12 cellular contexts compared by ENCODE assay signal in the genomic region with DNA sequence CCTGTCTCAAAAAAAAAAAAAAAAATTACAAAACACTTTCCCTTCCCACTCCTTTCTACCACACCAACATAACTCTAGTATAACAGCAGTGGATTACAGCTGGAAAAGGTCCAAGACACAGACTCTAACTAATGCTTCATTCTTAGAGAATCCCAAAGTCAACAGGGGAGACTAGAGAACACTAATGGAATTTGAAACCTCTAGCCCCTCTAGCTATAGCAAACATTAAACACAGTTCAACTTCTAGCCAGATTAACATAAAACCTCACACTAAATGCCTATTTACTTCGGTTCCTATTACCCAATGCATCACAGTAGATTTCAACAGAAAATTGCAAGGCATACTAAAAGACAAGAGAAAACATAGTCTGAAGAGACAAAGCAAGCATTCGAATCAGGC. TPM values are rescaled to one million over a fixed set of nuclear protein-coding genes. Genes with fewer than 3 reads are reported as not detected.
DNase-seq lines count a peak whose midpoint lies in the region; ATAC-seq and TF ChIP-seq lines count a peak whose summit lies in the region.
"Had no signal": no experiment of that assay in that cellular context is flagged by ENCODE, and none has a peak within 500 bp of the region (broad histone marks: within the 10 kb centered on the region; RNA-seq: fewer than 3 reads in every experiment).

No MANE protein-coding gene starts in this region.

- peaks cover 29 to 38% of the 10 kb centered on the region in 2 donors for H3K27me3 Mint-ChIP-seq in effector memory CD8-positive, alpha-beta T cell

- TF ChIP-seq POLR2A in IMR-90 (IDR thresholded peaks at IDR 0.05; ENCODE audit: low read depth, low read length): no peak
- no peak for TF ChIP-seq POLR2A in testis (IDR thresholded peaks at IDR 0.05)

- no peak overlapping the region for H3K18ac ChIP-seq in IMR-90 (ENCODE audit: low read depth, low read length)

- H3K4me1 ChIP-seq in IMR-90 (ENCODE audit: control insufficient read depth, insufficient read depth, low read length) (no peaks in the 10 kb centered on the region), testis (no peaks in the 10 kb centered on the region)

- H3K56ac ChIP-seq in IMR-90 (ENCODE audit: extremely low read depth, insufficient read depth, low read length): no peak overlapping the region

- no peaks in the 10 kb centered on the region for H3K36me3 Mint-ChIP-seq in effector memory CD8-positive, alpha-beta T cell (ENCODE audit: insufficient read depth)

- no peak for TF ChIP-seq CTCF in AG04449 (IDR thresholded peaks at IDR 0.05; ENCODE audit: insufficient read depth, low read length, missing control alignments)
- no peak for TF ChIP-seq CTCF in IMR-90 (conservative IDR thresholded peaks at IDR 0.05; ENCODE audit: low read depth, low read length)
- no peak for TF ChIP-seq CTCF in kidney epithelial cell (IDR thresholded peaks at IDR 0.05; ENCODE audit: insufficient read depth, low read length, poor library complexity, severe bottlenecking)
- no peak for TF ChIP-seq CTCF in testis (IDR thresholded peaks at IDR 0.05)

- no peaks in the 10 kb centered on the region for H4K20me1 ChIP-seq in IMR-90 (ENCODE audit: insufficient read depth, low read length)

- H3K9me3 Mint-ChIP-seq in effector memory CD8-positive, alpha-beta T cell: peaks cover 0 to 3% of the 10 kb centered on the region in 2 donors

- no peak overlapping the region for H3K27ac Mint-ChIP-seq in effector memory CD8-positive, alpha-beta T cell
- H3K27ac Mint-ChIP-seq: activated B cell treated with CpG ODN at 0.5 μM for 24 hours, memory B cell had no signal

- H3K9ac ChIP-seq in IMR-90 (ENCODE audit: low read depth, low read length): no peak overlapping the region

- H3K9me3 ChIP-seq in IMR-90 (ENCODE audit: control insufficient read depth, insufficient read depth, low read length) (peaks cover 6% of the 10 kb centered on the region; the same call in 1 of the 2 replicates), testis (no peaks in the 10 kb centered on the region)

- H3K27me3 ChIP-seq in IMR-90 (ENCODE audit: control insufficient read depth, insufficient read depth, low read length) (peaks cover 3% of the 10 kb centered on the region; the same call in 1 of the 2 replicates), kidney epithelial cell (ENCODE audit: control insufficient read depth, insufficient read depth, low read length) (no peaks in the 10 kb centered on the region), testis (no peaks in the 10 kb centered on the region)

- dilution Hi-C loops in IMR-90 (cut with HindIII; ENCODE audit: low sequenced_read_pairs, unreplicated experiment): no loop called here

- H3K27ac ChIP-seq in IMR-90 (ENCODE audit: insufficient read depth, low read length) (no peak overlapping the region), testis (no peak overlapping the region)

- WGBS in IMR-90 (ENCODE audit: extremely low coverage in 2 of 2, insufficient read length in 1 of 2), 2 experiments: no CpG with 5 or more reads among the region's 2 CpGs
- 85 to 90% methylated on average over 2 of the region's 2 CpGs for WGBS in testis, 2 donors

- CTCF ChIA-PET in AG04449 (lab: Yijun Ruan, JAX) (interaction anchor here (0.9 to 1.9 kb wide), 3 partner anchors 10 to 385 kb away, joined by 3 to 8 read pairs (median 3); a partner anchor contains a TSS), IMR-90 (lab: Yijun Ruan, JAX) (interaction anchor here (1.6 kb wide), 1 partner anchor 10 kb away, joined by 4 read pairs; a partner anchor contains a TSS)

- H3K4me2 ChIP-seq in IMR-90 (ENCODE audit: low read depth, low read length): peak overlapping the region; percentile 22; the same call in 1 of the 2 replicates

- peak; percentile 72 for DNase-seq in AG04449 (ENCODE audit: low read depth, low spot score)
- peak; percentile 74 for DNase-seq in IMR-90
- peak; percentile 76 for DNase-seq in astrocyte of the hippocampus (ENCODE audit: low read depth, low spot score)
- DNase-seq in kidney epithelial cell (ENCODE audit: low read depth): peak; percentile 56
- DNase-seq in testis: no peak
- DNase-seq in SHP77 (lab: John Stamatoyannopoulos, UW): no peak
- no peak for DNase-seq in stimulated activated CD4-positive, alpha-beta T cell treated with anti-CD3 and anti-CD28 coated beads, Interleukin-4, amount 100 ng/mL, for 4 hours
- no peak for DNase-seq in effector memory CD8-positive, alpha-beta T cell
- DNase-seq: activated B cell treated with CpG ODN at 0.5 μM for 24 hours, cortex of kidney had no signal

- in situ Hi-C loops in IMR-90 (cut with MboI; ENCODE audit: low sequenced_read_pairs): no loop called here

- H3K4me3 ChIP-seq in AG04449 (ENCODE audit: low read depth, low read length) (no peak overlapping the region), IMR-90 (ENCODE audit: insufficient read depth, low read depth, low read length) (no peak overlapping the region), kidney epithelial cell (ENCODE audit: low read depth, low read length) (no peak overlapping the region), testis (no peak overlapping the region)
- H3K4me3 ChIP-seq: GM12878 had no signal

- H3K4me3 Mint-ChIP-seq in effector memory CD8-positive, alpha-beta T cell: no peak overlapping the region
- H3K4me3 Mint-ChIP-seq: activated B cell treated with CpG ODN at 0.5 μM for 24 hours, memory B cell had no signal

- no peak overlapping the region for H4K5ac ChIP-seq in IMR-90 (ENCODE audit: low read depth, low read length)

- no peaks in the 10 kb centered on the region for H3K79me1 ChIP-seq in IMR-90 (ENCODE audit: low read depth in 1 of 2, low read length in 2 of 2)

- POLR2A ChIA-PET in AG04449 (lab: Yijun Ruan, JAX): interaction anchor here (0.6 kb wide), 1 partner anchor 138 kb away, joined by 3 read pairs; no protein-coding TSS in a partner anchor
- POLR2A ChIA-PET in IMR-90 (lab: Charles Lee; ENCODE audit: unreplicated experiment): interaction anchor here (0.7 kb wide), 1 partner anchor 10 kb away, joined by 3 read pairs; a partner anchor contains a TSS

- H2BK120ac ChIP-seq in IMR-90 (ENCODE audit: low read depth, low read length): no peak overlapping the region

- no peak overlapping the region for H2BK15ac ChIP-seq in IMR-90 (ENCODE audit: low read depth, low read length)

- H3K9me1 ChIP-seq in IMR-90 (ENCODE audit: insufficient read depth, low read length): no peaks in the 10 kb centered on the region

- ATAC-seq in IMR-90 (ENCODE audit: low read depth): peak; percentile 91
- ATAC-seq in effector memory CD8-positive, alpha-beta T cell (replicated peaks): no peak
- ATAC-seq: GM12878 had no signal

- H3K23ac ChIP-seq in IMR-90 (ENCODE audit: low read depth, low read length): no peak overlapping the region

- H3K4ac ChIP-seq in IMR-90 (ENCODE audit: low read depth, low read length): no peak overlapping the region

- no peak overlapping the region for H4K91ac ChIP-seq in IMR-90 (ENCODE audit: insufficient read depth, low read depth, low read length)

- no peak overlapping the region for H2AFZ ChIP-seq in IMR-90 (replicated peaks; ENCODE audit: low read length, poor library complexity)

- H2BK20ac ChIP-seq in IMR-90 (ENCODE audit: low read depth, low read length): no peak overlapping the region

- H3K36me3 ChIP-seq in IMR-90 (ENCODE audit: control insufficient read depth, insufficient read depth, low read length) (no peaks in the 10 kb centered on the region), kidney epithelial cell (ENCODE audit: control insufficient read depth, insufficient read depth, low read length) (no peaks in the 10 kb centered on the region), testis (ENCODE audit: low read depth, missing control alignments) (no peaks in the 10 kb centered on the region)

- no peaks in the 10 kb centered on the region for H3K4me1 Mint-ChIP-seq in effector memory CD8-positive, alpha-beta T cell (ENCODE audit: low read depth in 2 of 2)
- H3K4me1 Mint-ChIP-seq: activated B cell treated with CpG ODN at 0.5 μM for 24 hours had no signal

- no peak for TF ChIP-seq RAD21 in IMR-90 (IDR thresholded peaks at IDR 0.05; ENCODE audit: low read length)

- no peak overlapping the region for H2AK5ac ChIP-seq in IMR-90 (ENCODE audit: low read depth, low read length)

- no peak overlapping the region for H2BK5ac ChIP-seq in IMR-90 (ENCODE audit: low read depth, low read length, poor library complexity, severe bottlenecking)

- no peak overlapping the region for H4K8ac ChIP-seq in IMR-90 (ENCODE audit: low read depth in 2 of 2, low read length in 2 of 2)

- no peak overlapping the region for H3K14ac ChIP-seq in IMR-90 (replicated peaks; ENCODE audit: low read depth, low read length)

- intact Hi-C loops in IMR-90 (cut with micrococcal nuclease) (no loop called here), testis (cut with DNase I; ENCODE audit: low total_unique reads) (no loop called here)

- BruUV-seq in IMR-90 (replicated peaks; lab: Mats Ljungman, UMichigan): no TSS peak

- no peak overlapping the region for H2AK9ac ChIP-seq in IMR-90 (replicated peaks; ENCODE audit: low read depth, low read length, poor library complexity)

TF ChIP-seq in IMR-90, 13 proteins besides CTCF, POLR2A, EP300 and RAD21:
- TF ChIP-seq SMC3 (IDR thresholded peaks at IDR 0.05; ENCODE audit: low read depth, low read length): no peak
- TF ChIP-seq, protein P1, sequence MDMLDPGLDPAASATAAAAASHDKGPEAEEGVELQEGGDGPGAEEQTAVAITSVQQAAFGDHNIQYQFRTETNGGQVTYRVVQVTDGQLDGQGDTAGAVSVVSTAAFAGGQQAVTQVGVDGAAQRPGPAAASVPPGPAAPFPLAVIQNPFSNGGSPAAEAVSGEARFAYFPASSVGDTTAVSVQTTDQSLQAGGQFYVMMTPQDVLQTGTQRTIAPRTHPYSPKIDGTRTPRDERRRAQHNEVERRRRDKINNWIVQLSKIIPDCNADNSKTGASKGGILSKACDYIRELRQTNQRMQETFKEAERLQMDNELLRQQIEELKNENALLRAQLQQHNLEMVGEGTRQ (IDR thresholded peaks at IDR 0.05; ENCODE audit: low read depth, low read length): no peak
- TF ChIP-seq CEBPB (IDR thresholded peaks at IDR 0.05; ENCODE audit: low read depth, low read length): 0 out of 2 replicates have a peak, but pooled peaks have one; percentile 3

RNA-seq across cellular contexts. Expression of a gene that starts 10.5 kb away (rescaled TPM):
- total RNA-seq in IMR-90 (2012; rRNA removed): 172 and 240 TPM in 2 replicates
- 79.1 and 97.9 TPM in 2 replicates for polyA plus RNA-seq in IMR-90 (2012; rRNA removed)
- 14.3 and 22.6 TPM in 2 replicates for polyA plus RNA-seq in IMR-90 (2012; cell fraction: cytosol; rRNA removed)
- 29.8 and 220 TPM in 2 replicates for polyA plus RNA-seq in IMR-90 (2012; cell fraction: nucleus; rRNA removed; ENCODE audit: low replicate concordance)
- 87.5 and 90.0 TPM in 2 replicates for total RNA-seq in kidney epithelial cell
- 100 to 1,000 TPM; 123 to 136 TPM for total RNA-seq in testis
- polyA plus RNA-seq in testis (ENCODE audit: insufficient read depth, low read depth, low replicate concordance): 84.1 TPM

Comparison
In these comparisons a context has a peak if more than half of its experiments do, and no peak if none do; other contexts are left out.
1. DNase-seq: peak in AG04449 (single experiment), IMR-90 (single experiment), astrocyte of the hippocampus (single experiment) and kidney epithelial cell (single experiment); none in testis (single experiment), SHP77 (0 of 2), stimulated activated CD4-positive, alpha-beta T cell treated with anti-CD3 and anti-CD28 coated beads, Interleukin-4, amount 100 ng/mL, for 4 hours (0 of 2) and effector memory CD8-positive, alpha-beta T cell (0 of 3).